1 cellular context compared by ENCODE assay signal in the genomic region with DNA sequence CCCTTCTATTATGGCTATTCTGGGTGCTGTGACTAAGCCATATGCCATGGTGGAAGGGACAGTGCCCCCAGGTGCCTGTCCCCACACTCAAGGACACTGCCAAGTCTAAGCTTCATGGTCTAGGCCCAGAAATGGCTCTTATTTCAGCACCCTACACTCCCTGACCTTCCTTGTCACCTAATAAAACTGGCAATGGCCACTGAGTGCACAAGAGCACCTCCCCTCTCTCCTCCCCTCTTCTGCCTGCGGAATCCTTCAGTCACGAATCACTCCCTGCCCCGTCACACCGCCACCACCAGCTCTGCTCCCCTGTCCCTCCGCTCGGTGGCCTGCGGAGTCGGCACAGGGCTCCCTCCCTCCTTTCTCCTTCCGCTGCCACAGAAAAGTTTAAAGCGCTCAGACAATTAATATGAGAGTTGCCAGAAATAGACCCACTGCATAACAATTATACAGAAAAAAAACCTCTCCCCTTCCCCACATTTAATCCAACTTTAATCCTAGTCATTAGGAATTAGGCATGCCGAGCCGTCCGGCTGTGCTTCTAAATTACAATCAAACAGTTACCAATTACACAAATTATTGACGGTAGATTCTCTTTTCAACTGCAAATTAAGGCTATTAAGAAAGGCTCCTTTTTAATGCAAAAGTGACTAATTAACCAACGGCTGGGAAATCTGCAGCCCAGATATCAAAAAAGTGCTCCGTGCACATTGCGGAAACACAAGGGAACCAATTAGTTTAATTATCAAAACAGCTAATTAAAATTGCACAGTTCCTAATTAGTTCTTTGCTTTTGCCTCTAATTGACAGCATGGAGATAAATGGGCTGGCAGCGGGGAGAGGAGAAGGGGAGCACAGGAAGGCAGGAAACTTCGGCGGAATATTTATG.
A peak's percentile ranks its signal among the peaks of the same experiment; 100 is the strongest.
TF ChIP-seq lines count a peak whose summit lies in the region.

No MANE protein-coding gene starts in this region.

TF ChIP-seq in H1, 55 proteins besides CTCF, POLR2A, EP300 and RAD21 (continued from another document):
- TF ChIP-seq CTBP2 (IDR thresholded peaks at IDR 0.05; ENCODE audit: borderline replicate concordance, insufficient read depth, insufficient read length, low read length) (peak; percentile 47), BRCA1 (IDR thresholded peaks at IDR 0.05; ENCODE audit: low read depth, low read length) (no peak), CREB1 (IDR thresholded peaks at IDR 0.05) (no peak), ASH2L (IDR thresholded peaks at IDR 0.05; ENCODE audit: low read length) (peak; percentile 43), SUZ12 (IDR thresholded peaks at IDR 0.05; ENCODE audit: low read length) (peak; percentile 35)
- TF ChIP-seq, protein P1, sequence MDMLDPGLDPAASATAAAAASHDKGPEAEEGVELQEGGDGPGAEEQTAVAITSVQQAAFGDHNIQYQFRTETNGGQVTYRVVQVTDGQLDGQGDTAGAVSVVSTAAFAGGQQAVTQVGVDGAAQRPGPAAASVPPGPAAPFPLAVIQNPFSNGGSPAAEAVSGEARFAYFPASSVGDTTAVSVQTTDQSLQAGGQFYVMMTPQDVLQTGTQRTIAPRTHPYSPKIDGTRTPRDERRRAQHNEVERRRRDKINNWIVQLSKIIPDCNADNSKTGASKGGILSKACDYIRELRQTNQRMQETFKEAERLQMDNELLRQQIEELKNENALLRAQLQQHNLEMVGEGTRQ (IDR thresholded peaks at IDR 0.05; ENCODE audit: low read length), result no peak
